In the genomic region with DNA sequence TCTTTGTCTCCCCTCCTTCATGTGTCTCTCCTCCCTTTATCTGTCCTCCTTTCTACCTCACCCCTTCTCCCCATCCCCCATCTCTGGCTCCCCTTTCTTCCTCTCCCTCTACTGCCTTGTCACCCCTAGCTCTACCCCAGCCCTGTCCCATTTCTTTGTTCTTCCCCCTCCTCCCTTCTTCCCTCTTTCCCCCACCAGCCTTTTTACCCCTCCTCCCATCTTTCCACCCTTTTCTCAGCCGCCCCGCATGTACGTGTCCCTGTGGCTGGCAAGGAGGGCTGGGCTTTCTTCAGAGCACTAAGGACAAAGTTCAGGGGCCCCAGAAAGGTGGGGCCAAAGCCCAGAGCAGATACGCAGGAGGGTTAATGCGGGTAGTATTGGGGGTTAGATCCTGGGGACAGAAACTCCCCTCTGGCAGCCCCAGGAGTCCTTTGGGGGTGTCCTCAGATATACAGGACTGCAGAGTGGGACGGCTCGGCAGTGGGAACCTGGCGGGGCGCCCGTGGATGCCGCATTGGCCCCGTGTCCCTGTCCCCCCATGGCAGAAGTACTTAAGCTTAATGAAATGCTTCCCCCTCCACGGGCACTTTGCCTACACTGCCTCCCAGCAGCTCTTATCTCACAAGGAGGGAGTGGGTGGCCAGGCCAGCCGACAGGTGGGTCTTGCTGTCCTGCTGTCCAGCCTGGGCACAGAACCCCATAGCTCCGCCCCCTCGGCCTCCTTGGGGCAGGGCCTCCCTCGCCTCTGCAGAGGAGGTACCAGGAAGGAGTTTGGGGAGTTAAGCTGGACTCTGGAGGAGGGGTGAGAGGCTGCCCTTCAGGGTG, we compare ENCODE assay signal across 8 cellular contexts. TPM values are rescaled to one million over a fixed set of nuclear protein-coding genes. Genes with fewer than 3 reads are reported as not detected.
DNase-seq lines count a peak whose midpoint lies in the region; ATAC-seq lines count a peak whose summit lies in the region.

No MANE protein-coding gene starts in this region.

- peak overlapping the region; percentile 89 for H3K27ac Mint-ChIP-seq in memory B cell

- H3K4me1 Mint-ChIP-seq in memory B cell = peaks cover 46% of the 10 kb centered on the region

- peak overlapping the region; percentile 100 for H3K27ac ChIP-seq in temporal lobe (ENCODE audit: low read depth, low read length)

- H3K9me3 Mint-ChIP-seq in memory B cell = no peaks in the 10 kb centered on the region

- no peaks in the 10 kb centered on the region for H3K27me3 Mint-ChIP-seq in memory B cell

- no peak for ATAC-seq in memory B cell (ENCODE audit: low read depth)
- ATAC-seq in HG03432 (IDR thresholded peaks at IDR 0.05; ENCODE audit: unreplicated experiment) = no peak
- ATAC-seq in GM19463 (IDR thresholded peaks at IDR 0.05; ENCODE audit: unreplicated experiment) = no peak
- no peak for ATAC-seq in HG02759 (IDR thresholded peaks at IDR 0.05; ENCODE audit: unreplicated experiment)

- DNase-seq in NCI-H510A treated with DMSO at 0.1 percent for 48 hours (lab: John Stamatoyannopoulos, UW) (peak; percentile 47), NCI-H510A (lab: John Stamatoyannopoulos, UW) (no peak), astrocyte of the hippocampus (ENCODE audit: low read depth, low spot score) (peak; percentile 29), memory B cell (ENCODE audit: low spot score in 2 of 2) (no peak)

- H3K4me3 Mint-ChIP-seq in memory B cell = peak overlapping the region; percentile 59

- no peaks in the 10 kb centered on the region for H3K36me3 Mint-ChIP-seq in memory B cell

RNA-seq across cellular contexts. Expression of a gene that starts 8.3 kb away (rescaled TPM):
- 109 TPM for total RNA-seq in temporal lobe

RNA-seq across cellular contexts. Expression of a gene that starts 16.9 kb away (rescaled TPM):
- 76.7 TPM for total RNA-seq in temporal lobe

RNA-seq across cellular contexts. Expression of a gene that starts 29.3 kb away (rescaled TPM):
- 0.25 TPM for total RNA-seq in temporal lobe

RNA-seq across cellular contexts. Expression of a gene that starts 50.7 kb away (rescaled TPM):
- total RNA-seq in temporal lobe = 81.9 TPM

RNA-seq across cellular contexts. Expression of a gene that starts 55.9 kb away (rescaled TPM):
- total RNA-seq in temporal lobe = not detected

Comparison
In these comparisons a context has a peak if more than half of its experiments do, and no peak if none do; other contexts are left out.
1. DNase-seq: peak in NCI-H510A treated with DMSO at 0.1 percent for 48 hours (single experiment) and astrocyte of the hippocampus (single experiment); none in NCI-H510A (single experiment) and memory B cell (0 of 2).